Comparison of ENCODE assay signal across 8 cellular contexts in genomic region chr16:88804173-88804551, GRCh38. TPM values are rescaled to one million over a fixed set of nuclear protein-coding genes. Genes with fewer than 3 reads are reported as not detected.
A peak's percentile ranks its signal among the peaks of the same experiment; 100 is the strongest.
DNase-seq lines count a peak whose midpoint lies in the region; ATAC-seq and TF ChIP-seq lines count a peak whose summit lies in the region.

No MANE protein-coding gene starts in this region.

- H3K4me3 ChIP-seq in PC-9 = peak overlapping the region; percentile 82
- no peak overlapping the region for H3K4me3 ChIP-seq in endocrine pancreas (ENCODE audit: control insufficient read depth, insufficient read depth, low read length)

- H4K20me1 ChIP-seq in PC-9 (ENCODE audit: insufficient read depth) = peaks cover 22% of the 10 kb centered on the region; the same call in 1 of the 2 replicates

- CTCF ChIA-PET in PC-9 (lab: Charles Lee) = interaction anchor here (1.0 kb wide), 1 partner anchor 67 kb away, joined by 3 read pairs; no protein-coding TSS in a partner anchor

- H3K9me3 ChIP-seq in PC-9 (ENCODE audit: insufficient read depth, low read depth) (no peaks in the 10 kb centered on the region), endocrine pancreas (ENCODE audit: control insufficient read depth, low read length) (no peaks in the 10 kb centered on the region)

- H3K27me3 Mint-ChIP-seq in progenitor cell of endocrine pancreas (no peaks in the 10 kb centered on the region), CD14-positive monocyte (ENCODE audit: low read depth in 3 of 3) (no peaks in the 10 kb centered on the region)

- H3K4me1 Mint-ChIP-seq in progenitor cell of endocrine pancreas (ENCODE audit: low read depth) = no peaks in the 10 kb centered on the region
- H3K4me1 Mint-ChIP-seq in CD14-positive monocyte = peaks cover 33% of the 10 kb centered on the region

- H3K27me3 ChIP-seq in PC-9 (ENCODE audit: insufficient read depth, low read depth) = no peaks in the 10 kb centered on the region
- H3K27me3 ChIP-seq in endocrine pancreas (ENCODE audit: control insufficient read depth, insufficient read depth, low read length) = no peaks in the 10 kb centered on the region

- no peak overlapping the region for H2AFZ ChIP-seq in PC-9

- H3K27ac Mint-ChIP-seq in progenitor cell of endocrine pancreas (no peak overlapping the region), CD14-positive monocyte (no peak overlapping the region)

- peak; percentile 21 for TF ChIP-seq POLR2A in GM15510 (IDR thresholded peaks at IDR 0.05; ENCODE audit: borderline replicate concordance, extremely low read depth, insufficient read length)

- peaks cover 26% of the 10 kb centered on the region for H3K79me2 ChIP-seq in PC-9 (ENCODE audit: low read depth)

- peak overlapping the region; percentile 100 for H3K4me2 ChIP-seq in PC-9

- TF ChIP-seq CTCF in PC-9 (conservative IDR thresholded peaks at IDR 0.05) = no peak
- TF ChIP-seq CTCF in progenitor cell of endocrine pancreas (IDR thresholded peaks at IDR 0.05; ENCODE audit: unreplicated experiment) = no peak
- TF ChIP-seq CTCF in CD14-positive monocyte (IDR thresholded peaks at IDR 0.05) = no peak

- H3K27ac ChIP-seq in PC-9 = no peak overlapping the region

- peaks cover 3% of the 10 kb centered on the region; the same call in 1 of the 2 replicates for H3K36me3 ChIP-seq in PC-9 (ENCODE audit: low read depth)
- no peaks in the 10 kb centered on the region for H3K36me3 ChIP-seq in endocrine pancreas (ENCODE audit: control insufficient read depth, insufficient read depth, low read length)

- intact Hi-C loops in PC-9 (cut with micrococcal nuclease; ENCODE audit: unreplicated experiment) = loop anchor here (5.0 kb wide), 1 partner anchor 67 kb away; no protein-coding TSS in a partner anchor
- intact Hi-C loops in CD14-positive monocyte (cut with micrococcal nuclease) = no loop called here

- H3K4me1 ChIP-seq in PC-9 (replicated peaks; ENCODE audit: insufficient read depth) = peaks cover 15% of the 10 kb centered on the region
- H3K4me1 ChIP-seq in endocrine pancreas (ENCODE audit: control insufficient read depth, insufficient read depth, low read length) = no peaks in the 10 kb centered on the region

- H3K9ac ChIP-seq in endocrine pancreas (ENCODE audit: control insufficient read depth, insufficient read depth, low read length) = peak overlapping the region; percentile 47

- H3F3A ChIP-seq in PC-9 (ENCODE audit: insufficient read depth, low read depth) = peaks cover 58% of the 10 kb centered on the region

- DNase-seq in PC-9 = no peak
- DNase-seq in progenitor cell of endocrine pancreas (ENCODE audit: low spot score, unreplicated experiment) = no peak
- no peak for DNase-seq in T1000 (lab: John Stamatoyannopoulos, UW)
- DNase-seq in CD14-positive monocyte (ENCODE audit: low spot score) = no peak
- DNase-seq in HuH-7.5 (ENCODE audit: low spot score) = no peak

- H3K9me3 Mint-ChIP-seq in progenitor cell of endocrine pancreas (ENCODE audit: low read depth) (no peaks in the 10 kb centered on the region), CD14-positive monocyte (peaks cover 0 to 5% (median 0%) of the 10 kb centered on the region in 7 donors)

- H3K9me2 ChIP-seq in PC-9 (ENCODE audit: insufficient read depth) = no peaks in the 10 kb centered on the region

- H3K36me3 Mint-ChIP-seq in progenitor cell of endocrine pancreas (ENCODE audit: insufficient read depth) (no peaks in the 10 kb centered on the region), CD14-positive monocyte (peaks cover 13 to 22% of the 10 kb centered on the region in 2 donors)

- no peak for ATAC-seq in HG02852 (IDR thresholded peaks at IDR 0.05; ENCODE audit: unreplicated experiment)

- POLR2A ChIA-PET in PC-9 (lab: Charles Lee; ENCODE audit: unreplicated experiment) = no interaction called here

- peak overlapping the region; percentile 69 for H3K4me3 Mint-ChIP-seq in progenitor cell of endocrine pancreas (ENCODE audit: low read depth)
- H3K4me3 Mint-ChIP-seq in CD14-positive monocyte = peak overlapping the region in 1 of 2 donors; percentile 30

- BruUV-seq in PC-9 (replicated peaks; lab: Mats Ljungman, UMichigan) = TSS peak; percentile 38

RNA-seq across cellular contexts. Expression of gene CDT1, which starts 0.6 kb away (rescaled TPM):
- total RNA-seq in PC-9 (2021) = 73.2 and 95.4 TPM in 2 replicates
- 22.8 and 25.3 TPM in 2 replicates for total RNA-seq in progenitor cell of endocrine pancreas
- polyA plus RNA-seq in CD14-positive monocyte = under 1 TPM; 0.07 to 0.24 TPM

RNA-seq across cellular contexts. Expression of gene APRT, which starts 7.6 kb away (rescaled TPM):
- total RNA-seq in PC-9 (2021) (213 and 226 TPM in 2 replicates), progenitor cell of endocrine pancreas (100 and 115 TPM in 2 replicates)
- polyA plus RNA-seq in CD14-positive monocyte = 100 to 1,000 TPM; 233 to 307 TPM

RNA-seq across cellular contexts. Expression of gene PIEZO1, which starts 19.1 kb away (rescaled TPM):
- total RNA-seq in PC-9 (2021) (391 and 426 TPM in 2 replicates), progenitor cell of endocrine pancreas (37.7 and 44.7 TPM in 2 replicates)
- polyA plus RNA-seq in CD14-positive monocyte = 10 to 100 TPM; 10.2 to 15.0 TPM

RNA-seq across cellular contexts. Expression of gene GALNS, which starts 52.6 kb away (rescaled TPM):
- total RNA-seq in PC-9 (2021) = 62.3 and 75.7 TPM in 2 replicates
- 32.7 and 34.6 TPM in 2 replicates for total RNA-seq in progenitor cell of endocrine pancreas
- 10 to 100 TPM; 20.2 to 32.2 TPM for polyA plus RNA-seq in CD14-positive monocyte

RNA-seq across cellular contexts. Expression of gene TRAPPC2L, which starts 52.8 kb away (rescaled TPM):
- total RNA-seq in PC-9 (2021) (82.6 and 101 TPM in 2 replicates), progenitor cell of endocrine pancreas (74.9 and 86.2 TPM in 2 replicates)
- polyA plus RNA-seq in CD14-positive monocyte = 10 to 100 TPM; 82.4 to 89.3 TPM
